Comparison of ENCODE assay signal across 1 cellular context in the genomic region with DNA sequence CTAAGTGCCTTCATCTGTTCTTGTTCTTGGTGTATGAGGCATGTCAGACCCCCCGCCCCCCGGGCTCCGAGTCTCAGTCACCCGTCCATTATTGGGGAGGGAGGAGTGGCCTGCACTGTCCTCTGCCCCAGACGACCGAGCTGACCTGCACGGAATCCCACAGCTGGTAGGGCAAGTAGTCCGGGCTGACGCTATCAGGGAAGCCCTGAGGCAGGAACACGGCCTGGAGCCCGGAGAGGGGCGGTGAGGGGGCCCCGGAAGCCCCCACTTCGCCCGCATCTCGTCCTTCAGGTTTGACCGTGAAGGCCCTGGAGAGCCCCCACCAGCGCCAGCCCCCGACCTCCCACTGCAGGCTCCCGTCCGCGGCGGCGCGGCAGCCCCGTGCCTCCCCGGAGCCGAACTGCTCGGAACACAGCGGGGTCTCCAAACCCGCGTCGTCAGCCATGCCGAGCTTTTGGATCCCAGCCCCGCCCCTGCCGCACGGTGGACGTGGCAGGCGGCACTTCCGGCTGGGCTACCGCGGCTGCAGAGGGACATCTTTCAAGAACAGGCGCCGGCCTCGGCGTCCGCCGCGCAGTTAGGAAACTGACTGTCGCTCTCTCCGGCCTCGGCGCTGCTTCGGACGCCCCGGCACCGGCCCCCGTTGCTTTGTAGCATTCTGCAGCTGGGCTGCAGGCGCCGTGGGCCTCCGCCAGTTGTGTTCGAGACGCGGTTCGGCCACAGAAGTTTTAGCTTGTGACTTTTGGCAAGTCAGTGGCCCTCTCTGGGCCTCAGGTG.
TF ChIP-seq lines count a peak whose summit lies in the region.

Gene RUSF1, minus strand, starts transcription at position 463 of the 777 bp plus-strand sequence. Its CDS starts 18 bp downstream, at position 445.

TF ChIP-seq in K562, 482 proteins besides CTCF, POLR2A, EP300 and RAD21 (continued from another document and continues in another):
- 0 out of 4 replicates have a peak, but pooled peaks of 1 of the 2 experiments have one; percentile 26 for TF ChIP-seq ZNF318 (IDR thresholded peaks at IDR 0.05; ENCODE audit: borderline replicate concordance in 1 of 2, low read depth in 1 of 2)
- peak; percentile 57; the same call in 1 of the 2 replicates for TF ChIP-seq KLF16 (IDR thresholded peaks at IDR 0.05)
- TF ChIP-seq ZNF644 (tag; IDR thresholded peaks at IDR 0.05; ENCODE audit: low read depth), result 0 out of 2 replicates have a peak, but pooled peaks have one; percentile 18
- TF ChIP-seq SRSF3 (IDR thresholded peaks at IDR 0.05; ENCODE audit: insufficient read depth, low read length), result no peak
- peak; percentile 85 for TF ChIP-seq ETV5 (CRISPR knock-in tag; IDR thresholded peaks at IDR 0.05; ENCODE audit: low read depth)
- peak; percentile 91 for TF ChIP-seq NEUROD1 (IDR thresholded peaks at IDR 0.05; ENCODE audit: borderline replicate concordance, low read depth, low read length, partially characterized antibody)
- TF ChIP-seq MTA2 (IDR thresholded peaks at IDR 0.05; ENCODE audit: low read depth), result no peak
- TF ChIP-seq NCOA4 (IDR thresholded peaks at IDR 0.05; ENCODE audit: partially characterized antibody), result no peak
- peak; percentile 71; the same call in 1 of the 2 replicates for TF ChIP-seq POLR2AphosphoS2 (IDR thresholded peaks at IDR 0.05; ENCODE audit: low read length)
- TF ChIP-seq MGA (IDR thresholded peaks at IDR 0.05), result 0 out of 2 replicates have a peak, but pooled peaks have one; percentile 14
- no peak for TF ChIP-seq ZNF668 (CRISPR knock-in tag; IDR thresholded peaks at IDR 0.05)
- peak; percentile 53; the same call in 1 of the 2 replicates for TF ChIP-seq TGIF2 (CRISPR knock-in tag; IDR thresholded peaks at IDR 0.05)
- TF ChIP-seq PHF20 (IDR thresholded peaks at IDR 0.05; ENCODE audit: partially characterized antibody), result peak; percentile 57
- peak; percentile 78 for TF ChIP-seq TBP (optimal IDR thresholded peaks at IDR 0.05; ENCODE audit: low read depth, low read length)
- TF ChIP-seq NONO (IDR thresholded peaks at IDR 0.05; ENCODE audit: low read depth in 2 of 2, low read length in 1 of 2), result peak; percentile 29 to 83; a peak in 2 of 4 replicates
- no peak for TF ChIP-seq ZNF785 (CRISPR knock-in tag; IDR thresholded peaks at IDR 0.05)
- TF ChIP-seq, protein P1, sequence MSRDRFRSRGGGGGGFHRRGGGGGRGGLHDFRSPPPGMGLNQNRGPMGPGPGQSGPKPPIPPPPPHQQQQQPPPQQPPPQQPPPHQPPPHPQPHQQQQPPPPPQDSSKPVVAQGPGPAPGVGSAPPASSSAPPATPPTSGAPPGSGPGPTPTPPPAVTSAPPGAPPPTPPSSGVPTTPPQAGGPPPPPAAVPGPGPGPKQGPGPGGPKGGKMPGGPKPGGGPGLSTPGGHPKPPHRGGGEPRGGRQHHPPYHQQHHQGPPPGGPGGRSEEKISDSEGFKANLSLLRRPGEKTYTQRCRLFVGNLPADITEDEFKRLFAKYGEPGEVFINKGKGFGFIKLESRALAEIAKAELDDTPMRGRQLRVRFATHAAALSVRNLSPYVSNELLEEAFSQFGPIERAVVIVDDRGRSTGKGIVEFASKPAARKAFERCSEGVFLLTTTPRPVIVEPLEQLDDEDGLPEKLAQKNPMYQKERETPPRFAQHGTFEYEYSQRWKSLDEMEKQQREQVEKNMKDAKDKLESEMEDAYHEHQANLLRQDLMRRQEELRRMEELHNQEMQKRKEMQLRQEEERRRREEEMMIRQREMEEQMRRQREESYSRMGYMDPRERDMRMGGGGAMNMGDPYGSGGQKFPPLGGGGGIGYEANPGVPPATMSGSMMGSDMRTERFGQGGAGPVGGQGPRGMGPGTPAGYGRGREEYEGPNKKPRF (IDR thresholded peaks at IDR 0.05; ENCODE audit: low read depth, low read length), result no peak
- TF ChIP-seq PHB (CRISPR knock-in tag; IDR thresholded peaks at IDR 0.05), result 0 out of 2 replicates have a peak, but pooled peaks have one; percentile 11
- TF ChIP-seq TFAM (CRISPR knock-in tag; conservative IDR thresholded peaks at IDR 0.05), result no peak
- no peak for TF ChIP-seq CHD4 (IDR thresholded peaks at IDR 0.05; ENCODE audit: insufficient read depth, insufficient replicate concordance, low read depth, low read length, poor library complexity, severe bottlenecking)
- TF ChIP-seq PHF21A (IDR thresholded peaks at IDR 0.05; ENCODE audit: borderline replicate concordance, low read depth), result no peak
- TF ChIP-seq SOX6 (IDR thresholded peaks at IDR 0.05), result peak; percentile 44
- TF ChIP-seq ZNF586 (CRISPR knock-in tag; conservative IDR thresholded peaks at IDR 0.05), result no peak
- TF ChIP-seq, protein P2, sequence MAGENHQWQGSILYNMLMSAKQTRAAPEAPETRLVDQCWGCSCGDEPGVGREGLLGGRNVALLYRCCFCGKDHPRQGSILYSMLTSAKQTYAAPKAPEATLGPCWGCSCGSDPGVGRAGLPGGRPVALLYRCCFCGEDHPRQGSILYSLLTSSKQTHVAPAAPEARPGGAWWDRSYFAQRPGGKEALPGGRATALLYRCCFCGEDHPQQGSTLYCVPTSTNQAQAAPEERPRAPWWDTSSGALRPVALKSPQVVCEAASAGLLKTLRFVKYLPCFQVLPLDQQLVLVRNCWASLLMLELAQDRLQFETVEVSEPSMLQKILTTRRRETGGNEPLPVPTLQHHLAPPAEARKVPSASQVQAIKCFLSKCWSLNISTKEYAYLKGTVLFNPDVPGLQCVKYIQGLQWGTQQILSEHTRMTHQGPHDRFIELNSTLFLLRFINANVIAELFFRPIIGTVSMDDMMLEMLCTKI (IDR thresholded peaks at IDR 0.05; ENCODE audit: partially characterized antibody), result no peak
- peak; percentile 38 for TF ChIP-seq DACH1 (IDR thresholded peaks at IDR 0.05; ENCODE audit: partially characterized antibody)
